In genomic region chr2:49772299-49772970, GRCh38 we compare ENCODE assay signal across 24 cellular contexts.
"Had no signal": no experiment of that assay in that cellular context is flagged by ENCODE, and none has a peak within 500 bp of the region (broad histone marks: within the 10 kb centered on the region; RNA-seq: fewer than 3 reads in every experiment).

No MANE protein-coding gene starts in this region.

- H3K9me3 ChIP-seq: lower lobe of right lung, neutrophil, ovary, right atrium auricular region, suprapubic skin, thoracic aorta, tibial artery had no signal

- DNase-seq: heart right ventricle; islet precursor cell; kidney glomerular epithelial cell; left cardiac atrium; lower lobe of right lung; mammary epithelial cell; mesenchymal stem cell; naive thymus-derived CD8-positive, alpha-beta T cell; occipital lobe; ovary; stimulated activated CD4-positive, alpha-beta T cell treated with anti-CD3 and anti-CD28 coated beads, Interleukin-12 subunit alpha, Interleukin-12 subunit beta, amount 100 ng/mL, for 4 hours; stimulated activated CD4-positive, alpha-beta T cell treated with anti-CD3 and anti-CD28 coated beads, Interleukin-15, amount 100 ng/mL, for 24 hours; stimulated activated CD4-positive, alpha-beta T cell treated with anti-CD3 and anti-CD28 coated beads, Interleukin-2, amount 100 ng/mL, for 24 hours; stimulated activated CD4-positive, alpha-beta T cell treated with anti-CD3 and anti-CD28 coated beads, Interleukin-4, amount 100 ng/mL, for 1 hour; stimulated activated naive CD4-positive, alpha-beta T cell; tibial artery; trophoblast cell had no signal

- H3K4me3 ChIP-seq: heart right ventricle, hepatocyte, lower lobe of right lung, ovary, right atrium auricular region, skin epidermis, suprapubic skin, thoracic aorta, tibial artery had no signal

- H3K4me1 ChIP-seq: heart right ventricle, lower lobe of right lung, right atrium auricular region, tibial artery had no signal

- H3K27ac ChIP-seq: heart right ventricle, hepatocyte, lower lobe of right lung, neutrophil, ovary, right atrium auricular region, skin epidermis, suprapubic skin, thoracic aorta, tibial artery had no signal

- ATAC-seq: left cardiac atrium; left lobe of liver; naive thymus-derived CD8-positive, alpha-beta T cell had no signal

- H3K36me3 ChIP-seq: heart right ventricle, lower lobe of right lung, neutrophil, ovary, right atrium auricular region, suprapubic skin, thoracic aorta, tibial artery had no signal
